In genomic region chr12:121789800-121790748, GRCh38 we compare ENCODE assay signal across 8 cellular contexts. TPM values are rescaled to one million over a fixed set of nuclear protein-coding genes. Genes with fewer than 3 reads are reported as not detected.
DNase-seq lines count a peak whose midpoint lies in the region; ATAC-seq, FAIRE-seq and TF ChIP-seq lines count a peak whose summit lies in the region.

No MANE protein-coding gene starts in this region.

- FAIRE-seq in GM12891 (lab: Jason Lieb, UNC) = peak; percentile 86
- no peak for FAIRE-seq in HTR-8/SVneo (lab: Jason Lieb, UNC)

- intact Hi-C loops in lower lobe of right lung (cut with DNase I) = no loop called here

- H3K4me3 ChIP-seq in lower lobe of right lung = peak overlapping the region; percentile 39

- peaks cover 85% of the 10 kb centered on the region for H3K4me1 ChIP-seq in lower lobe of right lung

- DNase-seq in GM12891 (ENCODE audit: insufficient read length, low spot score) = peak; percentile 77
- DNase-seq in RPMI8226 = peak; percentile 61
- DNase-seq in activated gamma-delta T cell treated with Interleukin-2 at 50 U/mL for 16 hours = peak; percentile 97
- peak; percentile 90 for DNase-seq in lower lobe of right lung
- DNase-seq in stimulated activated CD8-positive, alpha-beta memory T cell treated with anti-CD3 and anti-CD28 coated beads, Interleukin-4, amount 100 ng/mL, for 48 hours = peak; percentile 93
- no peak for DNase-seq in HTR-8/SVneo (ENCODE audit: insufficient read length, low spot score)
- DNase-seq in cerebellar nuclear complex (lab: John Stamatoyannopoulos, UW) = no peak

- peak; percentile 39 for ATAC-seq in HG02852 (IDR thresholded peaks at IDR 0.05; ENCODE audit: unreplicated experiment)
- ATAC-seq in lower lobe of right lung = peak; percentile 11 to 50

- peak overlapping the region; percentile 84 for H3K27ac ChIP-seq in lower lobe of right lung

- no peaks in the 10 kb centered on the region for H3K27me3 ChIP-seq in lower lobe of right lung (ENCODE audit: low read depth)

- H3K36me3 ChIP-seq in lower lobe of right lung = peaks cover 2% of the 10 kb centered on the region

- no peaks in the 10 kb centered on the region for H3K9me3 ChIP-seq in lower lobe of right lung

- no peak; the same call in 1 of the 2 replicates for TF ChIP-seq POLR2A in GM12891 (IDR thresholded peaks at IDR 0.05; ENCODE audit: low read depth, low read length)

- TF ChIP-seq CTCF in lower lobe of right lung (IDR thresholded peaks at IDR 0.05) = no peak

TF ChIP-seq in GM12891, 5 proteins besides CTCF, POLR2A, EP300 and RAD21:
- TF ChIP-seq PAX5 (IDR thresholded peaks at IDR 0.05; ENCODE audit: insufficient read depth, low read length, severe bottlenecking) (no peak), SPI1 (IDR thresholded peaks at IDR 0.05; ENCODE audit: low read depth, low read length) (0 out of 2 replicates have a peak, but pooled peaks have one; percentile 29), TAF1 (IDR thresholded peaks at IDR 0.05; ENCODE audit: low read depth, low read length) (0 out of 2 replicates have a peak, but pooled peaks have one; percentile 22), POU2F2 (IDR thresholded peaks at IDR 0.05; ENCODE audit: low read depth, low read length) (no peak)

RNA-seq across cellular contexts. Expression of gene RHOF, which starts 3.4 kb away (rescaled TPM):
- 34.6 TPM for polyA plus RNA-seq in GM12891 (2012; ENCODE audit: low read depth, missing spikeins)
- total RNA-seq in lower lobe of right lung = 28.7 TPM

RNA-seq across cellular contexts. Expression of gene SETD1B, which starts 13.7 kb away (rescaled TPM):
- polyA plus RNA-seq in GM12891 (2012; ENCODE audit: low read depth, missing spikeins) = 3.1 TPM
- 19.7 TPM for total RNA-seq in lower lobe of right lung

Comparison
In these comparisons a context has a peak if more than half of its experiments do, and no peak if none do; other contexts are left out.
1. DNase-seq: peak in GM12891 (single experiment), RPMI8226 (single experiment), activated gamma-delta T cell treated with Interleukin-2 at 50 U/mL for 16 hours (single experiment), lower lobe of right lung (single experiment) and stimulated activated CD8-positive, alpha-beta memory T cell treated with anti-CD3 and anti-CD28 coated beads, Interleukin-4, amount 100 ng/mL, for 48 hours (single experiment); none in HTR-8/SVneo (single experiment) and cerebellar nuclear complex (0 of 2).